Comparison of ENCODE assay signal across 13 cellular contexts in the genomic region with DNA sequence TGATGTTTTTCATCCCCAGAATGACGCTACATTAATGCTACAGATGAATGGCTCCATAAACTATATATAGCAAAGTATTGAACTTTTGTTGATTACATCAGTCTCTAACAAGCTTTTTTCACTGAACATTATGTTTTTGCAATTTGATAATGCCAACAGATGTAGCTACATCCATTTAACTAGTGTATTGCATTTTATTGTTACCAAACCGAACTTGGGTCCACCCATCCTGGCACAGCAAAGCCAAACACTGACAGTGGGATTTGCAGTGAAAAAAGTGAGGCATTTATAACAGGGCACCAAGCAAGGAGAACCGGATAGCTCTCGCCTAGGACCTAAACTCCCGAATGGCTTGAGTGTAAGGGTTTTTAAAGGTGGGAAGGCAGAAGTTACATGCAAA.
"Had no signal": no experiment of that assay in that cellular context is flagged by ENCODE, and none has a peak within 500 bp of the region (broad histone marks: within the 10 kb centered on the region; RNA-seq: fewer than 3 reads in every experiment).

No MANE protein-coding gene starts in this region.

- H3K36me3 Mint-ChIP-seq: memory B cell; stimulated activated memory B cell treated with anti-CD40 and anti-IgM and Interleukin-4, amounts not matched to agents 10 μg/mL and 1 μg/mL and 100 μg/mL, for 72 hours had no signal

- H3K9me3 Mint-ChIP-seq: endodermal cell; memory B cell; stimulated activated memory B cell treated with anti-CD40 and anti-IgM and Interleukin-4, amounts not matched to agents 10 μg/mL and 1 μg/mL and 100 μg/mL, for 72 hours; T-helper 2 cell treated with Interferon-gamma antibody and Interleukin-4, amounts not matched to agents 5 μg/mL and 100 μg/mL, for 36 hours had no signal

- H3K27ac ChIP-seq: heart right ventricle, right atrium auricular region, tibial artery had no signal

- H3K4me2 ChIP-seq: smooth muscle cell had no signal

- H3K9me3 ChIP-seq: heart right ventricle, right atrium auricular region, tibial artery had no signal

- H3K4me3 Mint-ChIP-seq: endodermal cell; memory B cell; stimulated activated memory B cell treated with anti-CD40 and anti-IgM and Interleukin-4, amounts not matched to agents 10 μg/mL and 1 μg/mL and 100 μg/mL, for 72 hours; T-helper 2 cell treated with Interferon-gamma antibody and Interleukin-4, amounts not matched to agents 5 μg/mL and 100 μg/mL, for 36 hours had no signal

- H3K27me3 Mint-ChIP-seq: memory B cell; stimulated activated memory B cell treated with anti-CD40 and anti-IgM and Interleukin-4, amounts not matched to agents 10 μg/mL and 1 μg/mL and 100 μg/mL, for 72 hours had no signal

- H3K4me3 ChIP-seq: heart right ventricle, right atrium auricular region, smooth muscle cell, tibial artery had no signal

- H3K27me3 ChIP-seq: brain microvascular endothelial cell, heart right ventricle, right atrium auricular region, tibial artery had no signal

- H3K27ac Mint-ChIP-seq: endodermal cell; memory B cell; stimulated activated memory B cell treated with anti-CD40 and anti-IgM and Interleukin-4, amounts not matched to agents 10 μg/mL and 1 μg/mL and 100 μg/mL, for 72 hours; T-helper 2 cell treated with Interferon-gamma antibody and Interleukin-4, amounts not matched to agents 5 μg/mL and 100 μg/mL, for 36 hours had no signal

- H3K36me3 ChIP-seq: brain microvascular endothelial cell, heart right ventricle, right atrium auricular region, tibial artery had no signal

- H3K4me1 ChIP-seq: right atrium auricular region had no signal

- DNase-seq: activated naive CD4-positive, alpha-beta T cell treated with anti-CD3 and anti-CD28 coated beads, Interleukin-2, amount 50 U/mL, for 16 hours; activated T-cell treated with anti-CD3 and anti-CD28 coated beads, Interleukin-2, amount 50 U/mL, for 1 hour; amygdala; brain microvascular endothelial cell; endodermal cell; heart right ventricle; islet precursor cell; tibial artery had no signal
